Comparison of ENCODE assay signal across 23 cellular contexts in the genomic region with DNA sequence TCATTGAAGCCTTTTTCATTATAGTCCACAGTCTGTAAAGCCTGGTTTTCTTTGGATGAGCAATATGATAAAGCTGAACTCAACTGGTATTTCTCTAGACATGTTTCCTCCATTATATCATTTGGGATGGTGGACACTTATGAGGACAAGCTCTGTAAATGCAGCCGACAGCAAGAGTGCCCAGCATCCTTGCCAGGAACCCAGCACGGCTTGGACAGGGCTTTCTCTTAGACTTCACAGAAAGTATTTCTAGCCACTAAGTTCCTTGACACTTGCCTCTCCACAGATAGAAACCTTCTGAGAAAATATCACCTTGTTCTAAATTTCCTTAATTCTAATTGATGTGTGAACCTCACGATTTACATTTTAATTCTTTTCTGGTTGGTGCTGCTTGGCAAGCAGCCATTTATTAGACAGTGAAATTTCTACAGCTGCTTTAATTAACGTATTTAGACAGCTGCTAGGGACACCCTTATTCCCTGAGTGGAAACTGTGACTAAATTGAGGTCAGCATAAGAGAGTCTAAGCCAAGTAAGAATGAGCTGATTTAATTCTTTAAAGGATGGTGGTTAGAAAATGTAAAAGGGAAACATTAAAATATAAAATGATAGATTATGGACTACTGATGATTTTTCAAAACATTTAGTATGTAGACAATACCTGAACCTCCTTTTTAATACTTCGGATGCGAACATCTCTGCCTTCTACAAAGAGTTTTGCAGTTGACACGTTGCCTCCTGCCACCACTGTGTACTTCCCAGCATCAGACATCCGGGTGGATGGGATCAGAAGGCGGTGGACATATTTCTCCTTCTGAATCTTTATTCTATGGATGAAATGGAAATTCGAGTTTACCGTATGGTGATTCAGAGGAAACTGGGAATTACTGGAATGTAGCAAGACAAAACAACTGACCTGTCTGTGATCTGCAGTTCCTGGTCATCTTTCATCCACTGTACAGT. TPM values are rescaled to one million over a fixed set of nuclear protein-coding genes. Genes with fewer than 3 reads are reported as not detected.
DNase-seq lines count a peak whose midpoint lies in the region; ATAC-seq and TF ChIP-seq lines count a peak whose summit lies in the region.
"Had no signal": no experiment of that assay in that cellular context is flagged by ENCODE, and none has a peak within 500 bp of the region (broad histone marks: within the 10 kb centered on the region; RNA-seq: fewer than 3 reads in every experiment).

No MANE protein-coding gene starts in this region.

- intact Hi-C loops in heart right ventricle (cut with DNase I), result loop anchor here in 1 of 10 donors (10.0 kb wide), 1 partner anchor 677 kb away; no protein-coding TSS in a partner anchor
- intact Hi-C loops in prostate gland (cut with DNase I), result no loop called here

- H3K4me3 ChIP-seq in heart right ventricle, result no peak overlapping the region
- H3K4me3 ChIP-seq in prostate gland, result no peak overlapping the region
- H3K4me3 ChIP-seq: colonic mucosa, thyroid gland had no signal

- TF ChIP-seq POLR2A in prostate gland (IDR thresholded peaks at IDR 0.05), result no peak

- H3K36me3 ChIP-seq in heart right ventricle (peaks cover 0 to 100% (median 37%) of the 10 kb centered on the region in 9 donors), prostate gland (no peaks in the 10 kb centered on the region)
- H3K36me3 ChIP-seq: colonic mucosa, thyroid gland had no signal

- no peak for TF ChIP-seq CTCF in heart right ventricle (IDR thresholded peaks at IDR 0.05)
- TF ChIP-seq CTCF in prostate gland (IDR thresholded peaks at IDR 0.05), result no peak

- H3K27me3 ChIP-seq in heart right ventricle (no peaks in the 10 kb centered on the region), prostate gland (replicated peaks; ENCODE audit: insufficient read depth) (no peaks in the 10 kb centered on the region)
- H3K27me3 ChIP-seq: colonic mucosa, thyroid gland had no signal

- H3K9me3 ChIP-seq in heart right ventricle, result no peaks in the 10 kb centered on the region
- no peaks in the 10 kb centered on the region for H3K9me3 ChIP-seq in prostate gland
- H3K9me3 ChIP-seq: Caco-2, colonic mucosa, thyroid gland had no signal

- 53 to 55% methylated on average over 11 of the region's 11 CpGs for WGBS in heart right ventricle, 2 donors
- 83% methylated on average over 11 of the region's 11 CpGs for WGBS in prostate gland

- H3K4me1 ChIP-seq in heart right ventricle (peaks cover 0 to 78% (median 5%) of the 10 kb centered on the region in 9 donors), prostate gland (replicated peaks) (no peaks in the 10 kb centered on the region)
- H3K4me1 ChIP-seq: Caco-2, colonic mucosa, parathyroid adenoma, thyroid gland had no signal

- DNase-seq in COR-L47 (lab: John Stamatoyannopoulos, UW), result peak; percentile 76
- peak; percentile 83 for DNase-seq in NCI-H1105 treated with DMSO at 0.1 percent for 48 hours (lab: John Stamatoyannopoulos, UW)
- peak; percentile 81 for DNase-seq in NCI-H510A treated with DMSO at 0.1 percent for 48 hours (lab: John Stamatoyannopoulos, UW)
- peak; percentile 9 to 19 for DNase-seq in heart right ventricle
- no peak for DNase-seq in prostate gland (ENCODE audit: low spot score)
- no peak for DNase-seq in DMS79 treated with DMSO at 0.1 percent for 48 hours (lab: John Stamatoyannopoulos, UW)
- DNase-seq: ACHN; activated T-cell treated with anti-CD3 and anti-CD28 coated beads, Interleukin-2, amount 50 U/mL, for 4 hours; Caco-2; colonic mucosa; effector memory CD8-positive, alpha-beta T cell; foreskin melanocyte; NCI-H1048; NCI-H2227 treated with DMSO at 0.1 percent for 48 hours; stimulated activated naive CD8-positive, alpha-beta T cell treated with anti-CD3 and anti-CD28 coated beads, Interleukin-15, amount 100 ng/mL, for 72 hours; T-helper 17 cell; thyroid gland had no signal

- H3K27ac ChIP-seq in heart right ventricle (peak overlapping the region in 3 of 10 donors; percentile 5 to 15 (median 7)), prostate gland (no peak overlapping the region)
- H3K27ac ChIP-seq: colonic mucosa, parathyroid adenoma, thyroid gland had no signal

- peak in 7 of 8 donors; percentile 16 to 64 (median 30) for ATAC-seq in heart right ventricle
- ATAC-seq in esophagus mucosa, result no peak
- ATAC-seq in HG02852 (IDR thresholded peaks at IDR 0.05; ENCODE audit: unreplicated experiment), result no peak
- ATAC-seq: activated T-cell treated with anti-CD3 and anti-CD28 coated beads, Interleukin-2, amount 50 U/mL, for 4 hours; effector memory CD8-positive, alpha-beta T cell; HCT116; HepG2; stimulated activated naive CD8-positive, alpha-beta T cell treated with anti-CD3 and anti-CD28 coated beads, Interleukin-15, amount 100 ng/mL, for 72 hours; T-helper 17 cell had no signal

RNA-seq across cellular contexts. Expression of gene TTN, which starts 39.8 kb away (rescaled TPM):
- total RNA-seq in heart right ventricle, result 1,000 to 10,000 TPM; 2,633 to 4,921 (median 3,995) TPM
- 100 to 1,000 TPM in 1 of 2 donors, 10 to 100 TPM in 1; 65.7 to 862 TPM for polyA plus RNA-seq in heart right ventricle
- total RNA-seq in esophagus mucosa, result 1.5 TPM
- 10 to 100 TPM; 10.3 to 36.8 TPM for total RNA-seq in prostate gland
- polyA plus RNA-seq: BJ had no signal

Comparison
In these comparisons a context has a peak if more than half of its experiments do, and no peak if none do; other contexts are left out.
1. DNase-seq: peak in COR-L47 (single experiment), NCI-H1105 treated with DMSO at 0.1 percent for 48 hours (single experiment), NCI-H510A treated with DMSO at 0.1 percent for 48 hours (single experiment) and heart right ventricle (2 of 2); none in prostate gland (single experiment) and DMS79 treated with DMSO at 0.1 percent for 48 hours (single experiment).
2. ATAC-seq: peak in heart right ventricle (7 of 8); none in esophagus mucosa (single experiment) and HG02852 (single experiment).
3. RNA of gene TTN, which starts 39.8 kb away (total RNA-seq): 2,633 to 4,921 TPM in heart right ventricle; 10.3 to 36.8 TPM in prostate gland and 1.5 TPM in esophagus mucosa (single experiment); every median in the first group is over 10 times any median in the second.